8 cellular contexts compared by ENCODE assay signal in the genomic region with DNA sequence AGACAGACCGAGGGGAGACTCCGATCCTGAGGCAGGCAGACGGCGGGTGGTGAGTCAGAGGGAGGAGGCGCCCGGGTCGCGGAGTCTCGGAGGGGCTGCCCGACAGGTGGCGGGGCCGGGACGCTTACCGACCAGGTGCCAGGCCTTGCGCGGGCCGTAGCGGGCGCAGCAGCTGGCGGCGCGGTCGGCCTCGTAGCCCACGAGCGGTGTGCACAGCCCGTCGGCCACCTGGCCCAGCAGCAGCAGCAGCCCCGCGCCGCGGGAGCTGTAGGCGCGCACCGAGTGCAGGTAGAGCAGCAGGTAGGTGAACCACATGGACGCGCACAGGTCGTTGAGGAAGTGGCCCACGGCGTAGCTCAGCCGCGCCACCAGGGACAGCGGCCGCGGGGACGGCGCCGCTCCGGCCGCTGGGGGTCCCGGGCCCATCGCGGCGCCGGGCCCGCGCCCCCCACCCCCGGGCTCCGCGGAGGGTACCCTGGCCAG. TPM values are rescaled to one million over a fixed set of nuclear protein-coding genes. Genes with fewer than 3 reads are reported as not detected.
DNase-seq lines count a peak whose midpoint lies in the region; ATAC-seq and TF ChIP-seq lines count a peak whose summit lies in the region.

No MANE protein-coding gene starts in this region.

- peak overlapping the region; percentile 63 to 90 for H3K4me3 ChIP-seq in ascending aorta
- peak overlapping the region; percentile 89 for H3K4me3 ChIP-seq in kidney epithelial cell (ENCODE audit: low read depth, low read length)

- intact Hi-C loops in ascending aorta (cut with DNase I): loop anchor here (1.0 to 5.0 kb wide), 3 partner anchors 15 to 50 kb away; a partner anchor contains a TSS

- H3K9me3 ChIP-seq in ascending aorta: no peaks in the 10 kb centered on the region

- peak; percentile 27 for ATAC-seq in HG03095 (IDR thresholded peaks at IDR 0.05; ENCODE audit: unreplicated experiment)
- ATAC-seq in GM18867 (IDR thresholded peaks at IDR 0.05; ENCODE audit: unreplicated experiment): no peak

- peak overlapping the region in 1 of 2 donors; percentile 60 for H3K27ac ChIP-seq in ascending aorta

- H3K36me3 ChIP-seq in ascending aorta: no peaks in the 10 kb centered on the region
- peaks cover 1% of the 10 kb centered on the region for H3K36me3 ChIP-seq in kidney epithelial cell (ENCODE audit: control insufficient read depth, insufficient read depth, low read length)

- H3K27me3 ChIP-seq in ascending aorta (no peaks in the 10 kb centered on the region), kidney epithelial cell (ENCODE audit: control insufficient read depth, insufficient read depth, low read length) (no peaks in the 10 kb centered on the region)

- DNase-seq in DMS53 (lab: John Stamatoyannopoulos, UW): peak; percentile 72
- DNase-seq in DMS53 treated with DMSO at 0.1 percent for 48 hours (lab: John Stamatoyannopoulos, UW; ENCODE audit: unreplicated experiment): no peak
- peak; percentile 33 to 70 (median 54) for DNase-seq in T-helper 1 cell
- DNase-seq in ascending aorta (ENCODE audit: low spot score in 2 of 2): no peak
- DNase-seq in kidney epithelial cell (ENCODE audit: low read depth): no peak
- DNase-seq in stimulated activated CD4-positive, alpha-beta T cell treated with anti-CD3 and anti-CD28 coated beads, Interleukin-4, amount 100 ng/mL, for 48 hours (ENCODE audit: low read depth in 2 of 2): peak; percentile 44 to 55

- H3K4me1 ChIP-seq in ascending aorta: peaks cover 8 to 23% of the 10 kb centered on the region in 2 donors

- TF ChIP-seq CTCF in ascending aorta (IDR thresholded peaks at IDR 0.05): peak in 1 of 3 experiments; percentile 43
- TF ChIP-seq CTCF in kidney epithelial cell (IDR thresholded peaks at IDR 0.05; ENCODE audit: insufficient read depth, low read length, poor library complexity, severe bottlenecking): no peak

RNA-seq across cellular contexts. Expression of a gene that starts 0.4 kb away (rescaled TPM):
- total RNA-seq in ascending aorta: 133 TPM
- 154 and 222 TPM in 2 replicates for total RNA-seq in kidney epithelial cell

RNA-seq across cellular contexts. Expression of a gene that starts 15.7 kb away (rescaled TPM):
- 149 TPM for total RNA-seq in ascending aorta
- 77.8 and 84.5 TPM in 2 replicates for total RNA-seq in kidney epithelial cell

RNA-seq across cellular contexts. Expression of a gene that starts 18.0 kb away (rescaled TPM):
- total RNA-seq in ascending aorta: not detected
- total RNA-seq in kidney epithelial cell: not detected in 2 replicates

RNA-seq across cellular contexts. Expression of a gene that starts 28.3 kb away (rescaled TPM):
- total RNA-seq in ascending aorta (6.1 TPM), kidney epithelial cell (0.21 TPM in 1 of 2 replicates, not detected in the other)

RNA-seq across cellular contexts. Expression of a gene that starts 49.7 kb away (rescaled TPM):
- total RNA-seq in ascending aorta (37.8 TPM), kidney epithelial cell (0.04 and 0.21 TPM in 2 replicates)

Comparison
In these comparisons a context has a peak if more than half of its experiments do, and no peak if none do; other contexts are left out.
1. DNase-seq: peak in DMS53 (single experiment), T-helper 1 cell (5 of 5) and stimulated activated CD4-positive, alpha-beta T cell treated with anti-CD3 and anti-CD28 coated beads, Interleukin-4, amount 100 ng/mL, for 48 hours (2 of 2); none in DMS53 treated with DMSO at 0.1 percent for 48 hours (single experiment), ascending aorta (0 of 2) and kidney epithelial cell (single experiment).